39 cellular contexts compared by ENCODE assay signal in genomic region chr1:60049188-60049587, GRCh38. TPM values are rescaled to one million over a fixed set of nuclear protein-coding genes. Genes with fewer than 3 reads are reported as not detected.
"Had no signal": no experiment of that assay in that cellular context is flagged by ENCODE, and none has a peak within 500 bp of the region (broad histone marks: within the 10 kb centered on the region; RNA-seq: fewer than 3 reads in every experiment).

No MANE protein-coding gene starts in this region.

- H3K27me3 ChIP-seq: MG63 had no signal

- H3K9ac ChIP-seq: KMS-11 had no signal

- H3K9me3 ChIP-seq: MG63 had no signal

- DNase-seq: Karpas-422, Kasumi-1, MG63, MM.1S, MV-4-11, NCI-H1048, NCI-H1092, NCI-H1092 treated with DMSO at 0.1 percent for 48 hours, NCI-H1105, NCI-H1105 treated with DMSO at 0.1 percent for 48 hours, NCI-H1417, NCI-H1417 treated with DMSO at 0.1 percent for 48 hours, NCI-H1436, NCI-H1436 treated with DMSO at 0.1 percent for 48 hours, NCI-H146, NCI-H1694, NCI-H1694 treated with DMSO at 0.1 percent for 48 hours, NCI-H187, NCI-H187 treated with DMSO at 0.1 percent for 48 hours, NCI-H1930, NCI-H2029, NCI-H2029 treated with DMSO at 0.1 percent for 48 hours, NCI-H2081, NCI-H2081 treated with DMSO at 0.1 percent for 48 hours, NCI-H2107, NCI-H2171, NCI-H2171 treated with DMSO at 0.1 percent for 48 hours, NCI-H2227 treated with DMSO at 0.1 percent for 48 hours, NCI-H226, NCI-H345, NCI-H446, NCI-H446 treated with DMSO at 0.1 percent for 48 hours, NCI-H510A, NCI-H510A treated with DMSO at 0.1 percent for 48 hours had no signal

- H3K27ac ChIP-seq: KMS-11 had no signal

- H3K4me3 ChIP-seq: MG63 had no signal

- H3K4me2 ChIP-seq: KMS-11 had no signal

- H3K36me3 ChIP-seq: MG63 had no signal

RNA-seq across cellular contexts. Expression of gene C1orf87, which starts 24.4 kb away (rescaled TPM):
- total RNA-seq: LHCN-M2, M059J, MCF 10A, NCI-H460 had no signal
